In genomic region chr1:26787706-26788514, GRCh38 we compare ENCODE assay signal across 8 cellular contexts. TPM values are rescaled to one million over a fixed set of nuclear protein-coding genes. Genes with fewer than 3 reads are reported as not detected.
DNase-seq lines count a peak whose midpoint lies in the region; ATAC-seq and TF ChIP-seq lines count a peak whose summit lies in the region.

Gene PIGV (plus strand): TSS chr1:26787950. CDS start chr1:26790816, 2,866 bp downstream.

- peak; percentile 94 for DNase-seq in A673 (ENCODE audit: low spot score)
- peak; percentile 94 for DNase-seq in NCI-H2196 (lab: John Stamatoyannopoulos, UW; ENCODE audit: unreplicated experiment)
- peak; percentile 67 to 81 for DNase-seq in T47D (ENCODE audit: low read depth in 1 of 2, low spot score in 1 of 2)
- peak; percentile 89 to 92 (median 91) for DNase-seq in immature natural killer cell
- DNase-seq in spleen: peak; percentile 97

- H3K9me3 ChIP-seq in A673 (ENCODE audit: low read depth, low read length, poor library complexity, severe bottlenecking) (no peaks in the 10 kb centered on the region), spleen (no peaks in the 10 kb centered on the region)

- peaks cover 75 to 89% of the 10 kb centered on the region in 2 donors for H3K4me1 Mint-ChIP-seq in immature natural killer cell

- CTCF ChIA-PET in A673 (lab: Charles Lee): interaction anchor here (0.5 to 4.4 kb wide), 6 partner anchors 132 to 370 kb away, joined by 3 to 53 read pairs (median 6); no protein-coding TSS in a partner anchor

- peak within 1 kb of the TSS; percentile 99 to 100 (median 100) for H3K4me3 Mint-ChIP-seq in immature natural killer cell

- no peaks in the 10 kb centered on the region for H3K27me3 ChIP-seq in A673 (replicated peaks; ENCODE audit: insufficient read depth, low read depth, low read length, poor library complexity)
- no peaks in the 10 kb centered on the region for H3K27me3 ChIP-seq in spleen (replicated peaks in 1 of 7)

- H3K4me1 ChIP-seq in A673 (ENCODE audit: insufficient read depth, low read length, poor library complexity, severe bottlenecking) (peaks cover 29% of the 10 kb centered on the region), spleen (peaks cover 44 to 84% (median 67%) of the 10 kb centered on the region in 6 donors)

- H3K36me3 ChIP-seq in A673 (ENCODE audit: insufficient read depth, low read length, poor library complexity, severe bottlenecking): peaks cover 5% of the 10 kb centered on the region
- H3K36me3 ChIP-seq in spleen: peaks cover 0 to 32% (median 0%) of the 10 kb centered on the region in 6 donors

- ATAC-seq in GM18861 (IDR thresholded peaks at IDR 0.05; ENCODE audit: unreplicated experiment): peak; percentile 50
- ATAC-seq in HG03095 (IDR thresholded peaks at IDR 0.05; ENCODE audit: unreplicated experiment): peak; percentile 44

- peak within 1 kb of the TSS; percentile 99 to 100 (median 100) for H3K27ac Mint-ChIP-seq in immature natural killer cell

- TF ChIP-seq CTCF in A673 (conservative IDR thresholded peaks at IDR 0.05; ENCODE audit: low read depth, low read length) (no peak), VCaP (conservative IDR thresholded peaks at IDR 0.05) (no peak), spleen (IDR thresholded peaks at IDR 0.05 in 8 of 11, conservative IDR thresholded peaks at IDR 0.05 in 3 of 11) (peak in 10 of 11 experiments; percentile 20 to 71 (median 46))

- H3K27ac ChIP-seq in A673 (ENCODE audit: low read depth, low read length, poor library complexity, severe bottlenecking) (peak within 1 kb of the TSS; percentile 97), VCaP (peak within 1 kb of the TSS; percentile 98), spleen (peak within 1 kb of the TSS; percentile 96 to 100 (median 99))

- H3K4me3 ChIP-seq in A673 (ENCODE audit: low read depth, low read length, poor library complexity, severe bottlenecking): peak within 1 kb of the TSS; percentile 63
- peak within 1 kb of the TSS; percentile 63 to 96 (median 75) for H3K4me3 ChIP-seq in spleen

- POLR2A ChIA-PET in A673 (lab: Charles Lee; ENCODE audit: low non-redundant PET): no interaction called here

- H3K9me3 Mint-ChIP-seq in immature natural killer cell: no peaks in the 10 kb centered on the region

- peaks cover 6 to 11% (median 9%) of the 10 kb centered on the region in 3 donors for H3K36me3 Mint-ChIP-seq in immature natural killer cell

- H3K27me3 Mint-ChIP-seq in immature natural killer cell (ENCODE audit: low read depth in 3 of 3): peaks cover 10 to 28% (median 21%) of the 10 kb centered on the region in 3 donors

- intact Hi-C loops in A673 (cut with micrococcal nuclease; ENCODE audit: unreplicated experiment): loop anchor here (5.0 kb wide), 2 partner anchors 91 to 286 kb away; partner anchors contain the start of gene ARID1A
- intact Hi-C loops in spleen (cut with DNase I; ENCODE audit: low total_unique reads): loop anchor here (5.0 kb wide), 1 partner anchor 91 kb away; the partner anchor contains the start of gene ARID1A

- in situ Hi-C loops in T47D (cut with HindIII; ENCODE audit: low pct_unique_long_range_greater_than_20kb, low sequenced_read_pairs): no loop called here

- 0 to 1% (median 0%) methylated on average over 24 to 63 of the region's 63 CpGs for WGBS in spleen, 5 donors

- BruUV-seq in A673 (replicated peaks; lab: Mats Ljungman, UMichigan): no TSS peak

- peak in 2 of 3 donors; percentile 6 to 46 for TF ChIP-seq POLR2A in spleen (IDR thresholded peaks at IDR 0.05)

RNA-seq across cellular contexts. Expression of gene PIGV, which starts in this region (rescaled TPM):
- total RNA-seq in A673 (2021) (4.9 and 9.1 TPM in 2 replicates), spleen (10 to 100 TPM in 6 of 7 donors, 1 to 10 TPM in 1; 8.1 to 21.8 (median 12.5) TPM)
- polyA plus RNA-seq in immature natural killer cell (10 to 100 TPM in 2 of 3 donors, 1 to 10 TPM in 1; 9.8 to 20.0 (median 13.7) TPM), spleen (1 to 10 TPM; 4.8 to 6.6 (median 5.2) TPM)

Comparison
In these comparisons a context has a peak if more than half of its experiments do, and no peak if none do; other contexts are left out.
1. Peak in every context shown above with its lines: DNase-seq, ATAC-seq, H3K4me3 ChIP-seq and H3K27ac ChIP-seq.
2. CTCF ChIP-seq: peak in spleen (10 of 11); none in A673 (single experiment) and VCaP (single experiment).